Comparison of ENCODE assay signal across 35 cellular contexts in the genomic region with DNA sequence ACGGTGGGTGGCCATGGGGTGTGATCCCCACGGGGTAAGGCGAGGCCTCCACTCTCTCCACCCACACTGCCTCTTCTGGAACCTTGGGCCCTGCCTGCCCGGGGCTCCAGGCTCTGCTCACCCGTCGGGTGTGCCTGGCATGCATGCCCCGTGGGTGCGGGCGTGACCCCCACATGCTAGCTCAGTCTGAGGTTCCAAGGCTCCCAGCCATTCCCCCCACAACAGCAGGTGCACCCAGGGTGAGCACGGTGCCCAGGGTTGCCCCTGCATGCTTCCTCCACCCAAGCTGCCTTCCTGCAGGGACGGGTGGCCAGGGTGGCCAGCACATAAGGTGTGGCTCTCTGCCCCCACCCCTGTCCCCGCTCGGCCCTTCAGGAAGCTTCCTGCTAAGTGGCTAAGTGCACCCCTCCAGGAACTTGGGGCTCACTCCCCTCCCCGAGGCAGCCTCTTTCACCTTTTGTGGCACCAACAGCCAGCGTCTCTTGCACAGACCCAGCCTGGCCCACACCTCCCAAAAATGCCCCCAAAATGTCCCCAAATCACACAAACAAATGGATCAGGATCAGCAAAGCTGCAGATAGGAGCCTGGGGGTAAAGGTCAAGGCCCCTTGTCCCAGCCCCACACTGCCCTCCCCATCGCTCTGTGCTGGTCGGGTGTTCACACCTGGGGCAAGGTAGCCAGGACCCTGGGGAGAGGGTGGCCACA. TPM values are rescaled to one million over a fixed set of nuclear protein-coding genes. Genes with fewer than 3 reads are reported as not detected.
"Had no signal": no experiment of that assay in that cellular context is flagged by ENCODE, and none has a peak within 500 bp of the region (broad histone marks: within the 10 kb centered on the region; RNA-seq: fewer than 3 reads in every experiment).

No MANE protein-coding gene starts in this region.

- ATAC-seq: activated CD8-positive, alpha-beta memory T cell treated with anti-CD3 and anti-CD28 coated beads, Interleukin-2, amount 10 ng/mL, durations not matched to agents 7 days and 5 days; activated naive CD8-positive, alpha-beta T cell treated with anti-CD3 and anti-CD28 coated beads, Interleukin-2, amount 50 U/mL, for 24 hours had no signal

- H3K27ac ChIP-seq: brain microvascular endothelial cell, PC-9, RWPE1 had no signal

- H3K27me3 ChIP-seq: brain microvascular endothelial cell had no signal

- H3K4me2 ChIP-seq: PC-9 had no signal

- H2AFZ ChIP-seq: PC-9 had no signal

- H3K4me3 ChIP-seq: PC-9 had no signal

- H3K36me3 ChIP-seq: brain microvascular endothelial cell had no signal

- DNase-seq: activated B cell treated with CpG ODN at 0.5 μM for 24 hours; activated CD4-positive, alpha-beta memory T cell treated with anti-CD3 and anti-CD28 coated beads, Interleukin-2, amount 10 ng/mL, durations not matched to agents 7 days and 5 days; activated CD4-positive, alpha-beta T cell treated with anti-CD3 and anti-CD28 coated beads for 4 hours; activated CD4-positive, CD25-positive, alpha-beta regulatory T cell treated with anti-CD3 and anti-CD28 coated beads, Interleukin-2, amount 50 U/mL, for 72 hours; activated CD8-positive, alpha-beta memory T cell treated with anti-CD3 and anti-CD28 coated beads for 24 hours; activated CD8-positive, alpha-beta memory T cell treated with anti-CD3 and anti-CD28 coated beads, Interleukin-2, amount 10 ng/mL, durations not matched to agents 7 days and 5 days; activated CD8-positive, alpha-beta memory T cell treated with anti-CD3 and anti-CD28 coated beads, Interleukin-2, amount 50 U/mL, for 48 hours; activated effector memory CD4-positive, alpha-beta T cell treated with Interleukin-2 at 50 U/mL for 16 hours; activated naive CD4-positive, alpha-beta T cell treated with anti-CD3 and anti-CD28 coated beads, Interleukin-2, amount 10 ng/mL, durations not matched to agents 7 days and 5 days; activated naive CD8-positive, alpha-beta T cell treated with anti-CD3 and anti-CD28 coated beads, Interleukin-2, amount 50 U/mL, for 24 hours; activated T-cell treated with anti-CD3 and anti-CD28 coated beads, Interleukin-2, amount 50 U/mL, for 48 hours; aorta; brain microvascular endothelial cell; central memory CD4-positive, alpha-beta T cell; NCI-H1048; NCI-H1105 treated with DMSO at 0.1 percent for 48 hours; NCI-H1436; NCI-H1694 treated with DMSO at 0.1 percent for 48 hours; NCI-H2029; NCI-H345; NCI-H526; NCI-H748 treated with DMSO at 0.1 percent for 48 hours; NK-92 treated with Interleukin-12 subunit alpha and Interleukin-12 subunit beta, amount 100 ng/mL, for 24 hours; PC-9; SIG-M5; SW 1271; T-helper 1 cell; T-helper 2 cell; T-helper 9 cell had no signal

RNA-seq across cellular contexts. Expression of gene PVALEF, which starts 21.4 kb away (rescaled TPM):
- total RNA-seq: activated B cell treated with CpG ODN at 0.5 μM for 24 hours; activated CD4-positive, alpha-beta memory T cell treated with anti-CD3 and anti-CD28 coated beads, Interleukin-2, amount 10 ng/mL, durations not matched to agents 7 days and 5 days; activated CD8-positive, alpha-beta memory T cell treated with anti-CD3 and anti-CD28 coated beads, Interleukin-2, amount 10 ng/mL, durations not matched to agents 7 days and 5 days; aorta; M059J; NCI-H460; OCI-LY7; PC-9; Right ventricle myocardium inferior; SK-MEL-5 had no signal
- polyA plus RNA-seq: aorta had no signal

RNA-seq across cellular contexts. Expression of gene AATK, which starts 22.2 kb away (rescaled TPM):
- total RNA-seq: M059J had no signal
